In the genomic region with DNA sequence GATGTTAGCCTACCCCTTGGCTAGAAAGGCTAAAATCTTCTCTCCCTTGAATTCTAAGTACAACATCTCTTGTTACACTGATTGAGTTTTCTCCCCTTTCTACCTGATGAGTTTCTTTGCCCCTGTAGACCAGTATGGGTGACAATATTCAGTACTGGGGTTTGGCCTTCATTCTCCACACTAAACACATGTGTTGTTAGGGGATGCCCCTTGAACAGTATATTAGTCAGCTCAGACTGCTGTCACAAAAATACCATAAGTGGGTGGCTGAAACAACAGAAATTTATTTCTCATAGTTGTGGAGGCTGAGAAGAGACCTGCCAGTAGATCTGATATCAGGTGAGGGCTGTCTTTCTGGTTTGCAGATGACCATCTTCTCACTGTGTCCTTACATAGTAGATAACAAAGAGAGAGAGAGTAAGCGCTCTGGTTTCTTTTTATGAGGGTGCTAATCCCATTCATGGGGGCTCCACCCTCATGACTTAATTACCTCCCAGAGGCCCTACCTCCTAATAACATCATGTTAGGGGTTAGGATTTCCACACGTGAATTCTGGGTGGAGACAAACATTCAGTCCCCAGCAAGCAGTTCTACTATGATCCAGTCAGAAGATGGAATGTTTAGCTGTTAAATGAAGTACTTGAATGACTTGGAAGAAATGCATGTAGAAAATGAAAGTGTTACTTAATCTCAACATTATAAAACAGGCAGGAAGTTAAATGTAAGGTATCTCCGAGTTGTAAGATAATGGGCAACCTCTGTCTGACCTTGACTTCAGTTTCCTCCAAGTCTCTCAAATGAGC, we compare ENCODE assay signal across 17 cellular contexts. TPM values are rescaled to one million over a fixed set of nuclear protein-coding genes. Genes with fewer than 3 reads are reported as not detected.
DNase-seq lines count a peak whose midpoint lies in the region; ATAC-seq and TF ChIP-seq lines count a peak whose summit lies in the region.
"Had no signal": no experiment of that assay in that cellular context is flagged by ENCODE, and none has a peak within 500 bp of the region (broad histone marks: within the 10 kb centered on the region; RNA-seq: fewer than 3 reads in every experiment).

No MANE protein-coding gene starts in this region.

- H3K27ac ChIP-seq in esophagus squamous epithelium, result no peak overlapping the region
- H3K27ac ChIP-seq: C4-2B, KMS-11 had no signal

- no peak for TF ChIP-seq CTCF in esophagus squamous epithelium (IDR thresholded peaks at IDR 0.05)

- DNase-seq in dermis blood vessel endothelial cell (no peak), mesenteric fat pad (ENCODE audit: low spot score) (no peak), esophagus squamous epithelium (lab: John Stamatoyannopoulos, UW) (no peak), NCI-H226 (no peak)
- DNase-seq: activated CD4-positive, alpha-beta T cell treated with anti-CD3 and anti-CD28 coated beads, Interleukin-2, amount 10 ng/mL, durations not matched to agents 7 days and 5 days; aorta; effector CD4-positive, alpha-beta T cell; glutamatergic neuron; left ventricle myocardium superior; NCI-H2081; SW 1271 had no signal

- 74 to 83% methylated on average over 3 of the region's 3 CpGs for WGBS in esophagus squamous epithelium, 2 donors

- no peak for TF ChIP-seq POLR2A in esophagus squamous epithelium (IDR thresholded peaks at IDR 0.05)

- H3K4me3 ChIP-seq in esophagus squamous epithelium, result no peak overlapping the region

- intact Hi-C loops in esophagus squamous epithelium (cut with DNase I), result no loop called here

- peaks cover 5 to 27% (median 6%) of the 10 kb centered on the region in 3 donors for H3K4me1 ChIP-seq in esophagus squamous epithelium

- H3K9me3 ChIP-seq in esophagus squamous epithelium, result no peaks in the 10 kb centered on the region

- ATAC-seq in GM18502 (IDR thresholded peaks at IDR 0.05; ENCODE audit: poor library complexity, unreplicated experiment) (peak; percentile 95), GM19035 (IDR thresholded peaks at IDR 0.05; ENCODE audit: unreplicated experiment) (peak; percentile 95), HG02798 (IDR thresholded peaks at IDR 0.05; ENCODE audit: poor library complexity, unreplicated experiment) (peak; percentile 89), HG03575 (IDR thresholded peaks at IDR 0.05; ENCODE audit: extremely low read depth, insufficient number of reproducible peaks, low FRiP score, unreplicated experiment) (peak; percentile 83)

- H3K36me3 ChIP-seq in esophagus squamous epithelium, result peaks cover 0 to 84% (median 11%) of the 10 kb centered on the region in 3 donors

- H3K27me3 ChIP-seq in esophagus squamous epithelium, result no peaks in the 10 kb centered on the region

RNA-seq across cellular contexts. Expression of gene VLDLR, which starts 17.5 kb away (rescaled TPM):
- 11.1 and 21.1 TPM in 2 replicates for total RNA-seq in dermis blood vessel endothelial cell
- total RNA-seq in mesenteric fat pad, result 47.9 TPM
- total RNA-seq in esophagus squamous epithelium, result 10 to 100 TPM; 12.4 to 20.2 (median 15.7) TPM
